ENCODE assay signal across 8 cellular contexts in genomic region chr1:24289937-24290595, GRCh38. TPM values are rescaled to one million over a fixed set of nuclear protein-coding genes. Genes with fewer than 3 reads are reported as not detected.
DNase-seq lines count a peak whose midpoint lies in the region; TF ChIP-seq lines count a peak whose summit lies in the region.

No MANE protein-coding gene starts in this region.

- intact Hi-C loops in posterior cingulate gyrus (cut with DNase I) (no loop called here), esophagus muscularis mucosa (cut with DNase I) (no loop called here)

- 73% methylated on average over 15 of the region's 15 CpGs for WGBS in esophagus muscularis mucosa

- DNase-seq in DMS153 treated with DMSO at 0.1 percent for 48 hours (lab: John Stamatoyannopoulos, UW; ENCODE audit: unreplicated experiment) = peak; percentile 98
- DNase-seq in NCI-H345 treated with DMSO at 0.1 percent for 48 hours (lab: John Stamatoyannopoulos, UW; ENCODE audit: unreplicated experiment) = peak; percentile 91
- DNase-seq in epithelial cell of proximal tubule (ENCODE audit: low read depth) = peak; percentile 93
- DNase-seq in posterior cingulate gyrus = peak; percentile 64 to 97 (median 79)
- DNase-seq in esophagus muscularis mucosa (ENCODE audit: extremely low spot score) = no peak
- DNase-seq in dedifferentiated amniotic fluid mesenchymal stem cell (ENCODE audit: extremely low spot score) = no peak
- no peak for DNase-seq in GM20000 (ENCODE audit: low spot score)
- DNase-seq in germinal center (ENCODE audit: low spot score) = no peak

- no peaks in the 10 kb centered on the region for H3K27me3 ChIP-seq in esophagus muscularis mucosa

- peaks cover 0 to 28% (median 23%) of the 10 kb centered on the region in 4 donors for H3K4me1 ChIP-seq in esophagus muscularis mucosa

- TF ChIP-seq CTCF in epithelial cell of proximal tubule (conservative IDR thresholded peaks at IDR 0.05; ENCODE audit: low read depth, low read length) (no peak), esophagus muscularis mucosa (IDR thresholded peaks at IDR 0.05) (no peak), GM20000 (IDR thresholded peaks at IDR 0.05; ENCODE audit: extremely low read depth, missing control alignments) (no peak)

- no peak for TF ChIP-seq POLR2A in esophagus muscularis mucosa (IDR thresholded peaks at IDR 0.05; ENCODE audit: low read depth)

- no peak overlapping the region for H3K4me3 ChIP-seq in epithelial cell of proximal tubule (ENCODE audit: low read depth, low read length)
- H3K4me3 ChIP-seq in esophagus muscularis mucosa = no peak overlapping the region

- no peaks in the 10 kb centered on the region for H3K9me3 ChIP-seq in esophagus muscularis mucosa

- TF ChIP-seq EP300 in esophagus muscularis mucosa (IDR thresholded peaks at IDR 0.05) = no peak

- H3K27ac ChIP-seq in esophagus muscularis mucosa (replicated peaks in 1 of 4) = no peak overlapping the region

- no peaks in the 10 kb centered on the region for H3K36me3 ChIP-seq in esophagus muscularis mucosa

RNA-seq across cellular contexts. Expression of gene GRHL3, which starts 29.1 kb away (rescaled TPM):
- total RNA-seq in epithelial cell of proximal tubule (3.6 and 9.9 TPM in 2 replicates), esophagus muscularis mucosa (not detected)

Comparison
In these comparisons a context has a peak if more than half of its experiments do, and no peak if none do; other contexts are left out.
1. DNase-seq: peak in DMS153 treated with DMSO at 0.1 percent for 48 hours (single experiment), NCI-H345 treated with DMSO at 0.1 percent for 48 hours (single experiment), epithelial cell of proximal tubule (single experiment) and posterior cingulate gyrus (10 of 10); none in esophagus muscularis mucosa (single experiment), dedifferentiated amniotic fluid mesenchymal stem cell (single experiment), GM20000 (single experiment) and germinal center (single experiment).